16 cellular contexts compared by ENCODE assay signal in the genomic region with DNA sequence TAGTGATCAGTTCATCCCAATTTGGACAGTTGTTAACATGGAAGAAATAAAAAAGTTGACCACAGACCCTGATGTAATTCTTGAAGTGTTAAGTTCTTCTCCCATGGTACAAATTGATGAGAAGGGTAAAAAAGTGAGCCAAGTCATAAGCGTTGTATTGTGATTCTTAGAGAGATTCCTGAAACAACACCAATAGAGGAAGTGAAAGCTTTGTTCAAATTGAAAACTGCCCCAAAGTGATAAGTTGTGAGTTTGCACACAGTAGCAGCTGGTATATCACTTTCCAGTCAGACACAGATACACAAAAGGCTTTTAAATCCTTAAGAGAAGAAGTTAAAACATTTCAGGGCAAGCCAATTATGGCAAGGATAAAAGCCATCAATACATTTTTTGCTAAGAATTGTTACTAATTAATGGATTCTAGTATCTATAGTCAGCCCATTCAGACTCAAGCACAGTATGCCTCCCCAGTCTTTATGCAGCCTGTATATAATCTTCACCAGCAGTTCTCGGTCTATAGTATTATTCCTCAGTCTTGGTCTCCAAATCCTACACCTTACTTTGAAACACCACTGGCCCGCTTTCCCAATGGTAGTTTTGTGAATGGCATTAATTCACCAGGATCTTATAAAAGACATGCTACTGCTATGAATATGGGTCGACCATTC. TPM values are rescaled to one million over a fixed set of nuclear protein-coding genes. Genes with fewer than 3 reads are reported as not detected.
DNase-seq lines count a peak whose midpoint lies in the region; ATAC-seq and TF ChIP-seq lines count a peak whose summit lies in the region.
"Had no signal": no experiment of that assay in that cellular context is flagged by ENCODE, and none has a peak within 500 bp of the region (broad histone marks: within the 10 kb centered on the region; RNA-seq: fewer than 3 reads in every experiment).

No MANE protein-coding gene starts in this region.

- TF ChIP-seq CTCF in SK-N-SH (IDR thresholded peaks at IDR 0.05) (no peak), body of pancreas (IDR thresholded peaks at IDR 0.05) (no peak)

- POLR2A ChIA-PET in SK-N-SH (lab: Yijun Ruan, JAX), result no interaction called here

- WGBS in SK-N-SH (ENCODE audit: low lambda C conversion rate), result 94% methylated on average over 4 of the region's 4 CpGs
- WGBS in body of pancreas, 2 donors, result 90 to 92% methylated on average over 4 of the region's 4 CpGs

- H3K4me3 Mint-ChIP-seq in stimulated activated naive B cell treated with anti-CD40 and anti-IgM and Interleukin-4, amounts not matched to agents 10 μg/mL and 1 μg/mL and 100 μg/mL, for 72 hours, result no peak overlapping the region
- H3K4me3 Mint-ChIP-seq: activated CD4-positive, alpha-beta T cell treated with anti-CD3 and anti-CD28 coated beads, Interleukin-2, amount 10 ng/mL, durations not matched to agents 7 days and 5 days; activated naive CD8-positive, alpha-beta T cell had no signal

- no peaks in the 10 kb centered on the region for H3K36me3 ChIP-seq in SK-N-SH (replicated peaks in 1 of 2; ENCODE audit: control insufficient read depth in 1 of 2, insufficient read depth in 2 of 2, low read length in 1 of 2)
- H3K36me3 ChIP-seq in body of pancreas (replicated peaks in 1 of 2; ENCODE audit: insufficient read depth in 1 of 2, low read depth in 2 of 2), result no peaks in the 10 kb centered on the region

- H3K27ac ChIP-seq in SK-N-SH (ENCODE audit: low read depth in 2 of 2, low read length in 1 of 2) (no peak overlapping the region), body of pancreas (no peak overlapping the region)
- H3K27ac ChIP-seq: foreskin keratinocyte, parathyroid adenoma had no signal

- H3K9me3 ChIP-seq in SK-N-SH (no peaks in the 10 kb centered on the region), body of pancreas (no peaks in the 10 kb centered on the region)

- intact Hi-C loops in body of pancreas (cut with DNase I), result no loop called here

- H3K4me1 ChIP-seq in SK-N-SH (ENCODE audit: control insufficient read depth in 1 of 2, insufficient read depth in 2 of 2, low read depth in 1 of 2, low read length in 1 of 2) (0 out of 4 replicates have a peak, but pooled peaks cover 0 to 6% of the 10 kb centered on the region in 2 experiments), body of pancreas (no peaks in the 10 kb centered on the region)
- H3K4me1 ChIP-seq: parathyroid adenoma had no signal

- H3K4me3 ChIP-seq in SK-N-SH (ENCODE audit: low read depth in 2 of 2, low read length in 1 of 2), result no peak overlapping the region
- no peak overlapping the region for H3K4me3 ChIP-seq in body of pancreas

- no peak overlapping the region for H3K27ac Mint-ChIP-seq in stimulated activated naive B cell treated with anti-CD40 and anti-IgM and Interleukin-4, amounts not matched to agents 10 μg/mL and 1 μg/mL and 100 μg/mL, for 72 hours
- H3K27ac Mint-ChIP-seq: activated CD4-positive, alpha-beta T cell treated with anti-CD3 and anti-CD28 coated beads, Interleukin-2, amount 10 ng/mL, durations not matched to agents 7 days and 5 days; activated naive CD8-positive, alpha-beta T cell had no signal

- CTCF ChIA-PET in SK-N-SH (lab: Yijun Ruan, JAX), result interaction anchor here (1.2 kb wide), 1 partner anchor 14 kb away, joined by 3 read pairs; no protein-coding TSS in a partner anchor

- H3K79me2 ChIP-seq in SK-N-SH (ENCODE audit: insufficient read depth), result no peaks in the 10 kb centered on the region
- H3K79me2 ChIP-seq: parathyroid adenoma had no signal

- H3K27me3 Mint-ChIP-seq in stimulated activated naive B cell treated with anti-CD40 and anti-IgM and Interleukin-4, amounts not matched to agents 10 μg/mL and 1 μg/mL and 100 μg/mL, for 72 hours, result no peaks in the 10 kb centered on the region
- H3K27me3 Mint-ChIP-seq: activated CD4-positive, alpha-beta T cell treated with anti-CD3 and anti-CD28 coated beads, Interleukin-2, amount 10 ng/mL, durations not matched to agents 7 days and 5 days; activated naive CD8-positive, alpha-beta T cell had no signal

- peaks cover 0 to 6% of the 10 kb centered on the region in 2 donors for H3K36me3 Mint-ChIP-seq in stimulated activated naive B cell treated with anti-CD40 and anti-IgM and Interleukin-4, amounts not matched to agents 10 μg/mL and 1 μg/mL and 100 μg/mL, for 72 hours

- TF ChIP-seq EP300 in SK-N-SH (IDR thresholded peaks at IDR 0.05; ENCODE audit: borderline replicate concordance in 1 of 2, low read depth in 1 of 2, low read length in 1 of 2), result no peak

- H3K27me3 ChIP-seq in SK-N-SH (ENCODE audit: insufficient read depth), result no peaks in the 10 kb centered on the region
- H3K27me3 ChIP-seq in body of pancreas, result no peaks in the 10 kb centered on the region
- H3K27me3 ChIP-seq: foreskin keratinocyte had no signal

- ATAC-seq in GM21825 (IDR thresholded peaks at IDR 0.05; ENCODE audit: unreplicated experiment) (peak; percentile 98), HG03175 (IDR thresholded peaks at IDR 0.05; ENCODE audit: unreplicated experiment) (peak; percentile 99), body of pancreas (no peak)
- ATAC-seq in stimulated activated naive B cell treated with anti-CD40 and anti-IgM and Interleukin-4, amounts not matched to agents 10 μg/mL and 1 μg/mL and 100 μg/mL, for 72 hours (replicated peaks), result peak; percentile 72 to 74
- ATAC-seq: foreskin keratinocyte, left lobe of liver had no signal

- peak; percentile 2 for DNase-seq in SIG-M5 treated with dmso at 0.1 percent for 504 hours (lab: John Stamatoyannopoulos, UW; ENCODE audit: unreplicated experiment)
- no peak for DNase-seq in SIG-M5 (lab: John Stamatoyannopoulos, UW)
- DNase-seq in stimulated activated naive B cell treated with anti-CD40 and anti-IgM and Interleukin-4, amounts not matched to agents 10 μg/mL and 1 μg/mL and 100 μg/mL, for 72 hours, result no peak
- no peak for DNase-seq in SK-N-SH
- DNase-seq in body of pancreas, result no peak
- DNase-seq in midbrain (lab: John Stamatoyannopoulos, UW), result no peak
- DNase-seq: activated CD4-positive, alpha-beta T cell treated with anti-CD3 and anti-CD28 coated beads, Interleukin-2, amount 10 ng/mL, durations not matched to agents 7 days and 5 days; DMS153; foreskin keratinocyte; NCI-H446; stimulated activated CD4-positive, alpha-beta T cell treated with anti-CD3 and anti-CD28 coated beads, Interleukin-4, amount 100 ng/mL, for 1 hour had no signal

- H3K9me3 Mint-ChIP-seq in stimulated activated naive B cell treated with anti-CD40 and anti-IgM and Interleukin-4, amounts not matched to agents 10 μg/mL and 1 μg/mL and 100 μg/mL, for 72 hours, result no peaks in the 10 kb centered on the region

- H3K4me2 ChIP-seq in SK-N-SH, result no peak overlapping the region

- H3K9me2 ChIP-seq in SK-N-SH, result no peaks in the 10 kb centered on the region

- H3K9ac ChIP-seq in SK-N-SH, result no peak overlapping the region
- H3K9ac ChIP-seq: parathyroid adenoma had no signal

- TF ChIP-seq POLR2A in body of pancreas (IDR thresholded peaks at IDR 0.05), result no peak

- no peak for TF ChIP-seq RAD21 in SK-N-SH (IDR thresholded peaks at IDR 0.05; ENCODE audit: low read length)

- H2AFZ ChIP-seq in SK-N-SH (ENCODE audit: low read depth), result no peak overlapping the region
- H2AFZ ChIP-seq: parathyroid adenoma had no signal

- H4K20me1 ChIP-seq in SK-N-SH (ENCODE audit: insufficient read depth), result no peaks in the 10 kb centered on the region

- H3F3A ChIP-seq in SK-N-SH (replicated peaks; ENCODE audit: insufficient read depth), result peaks cover 5% of the 10 kb centered on the region

- H3K4me1 Mint-ChIP-seq in stimulated activated naive B cell treated with anti-CD40 and anti-IgM and Interleukin-4, amounts not matched to agents 10 μg/mL and 1 μg/mL and 100 μg/mL, for 72 hours, result peaks cover 8 to 18% of the 10 kb centered on the region in 2 donors
- H3K4me1 Mint-ChIP-seq: activated CD4-positive, alpha-beta T cell treated with anti-CD3 and anti-CD28 coated beads, Interleukin-2, amount 10 ng/mL, durations not matched to agents 7 days and 5 days had no signal

TF ChIP-seq in SK-N-SH, 30 proteins besides CTCF, POLR2A, EP300 and RAD21 (continues in another document):
- TF ChIP-seq RCOR1 (IDR thresholded peaks at IDR 0.05; ENCODE audit: low read length), result no peak
- no peak for TF ChIP-seq YY1 (IDR thresholded peaks at IDR 0.05; ENCODE audit: low read depth)
- TF ChIP-seq TAF1 (IDR thresholded peaks at IDR 0.05; ENCODE audit: borderline replicate concordance, low read depth, low read length), result no peak
- no peak for TF ChIP-seq FOSL2 (IDR thresholded peaks at IDR 0.05; ENCODE audit: borderline replicate concordance, low read depth)
- no peak for TF ChIP-seq NRF1 (IDR thresholded peaks at IDR 0.05; ENCODE audit: low read depth, low read length)
- TF ChIP-seq, protein P1, sequence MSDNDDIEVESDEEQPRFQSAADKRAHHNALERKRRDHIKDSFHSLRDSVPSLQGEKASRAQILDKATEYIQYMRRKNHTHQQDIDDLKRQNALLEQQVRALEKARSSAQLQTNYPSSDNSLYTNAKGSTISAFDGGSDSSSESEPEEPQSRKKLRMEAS (IDR thresholded peaks at IDR 0.05; ENCODE audit: low read depth), result no peak
- no peak for TF ChIP-seq MXI1 (IDR thresholded peaks at IDR 0.05; ENCODE audit: low read depth, low read length)
- no peak for TF ChIP-seq JUND (IDR thresholded peaks at IDR 0.05)
- no peak for TF ChIP-seq TEAD4 (IDR thresholded peaks at IDR 0.05; ENCODE audit: borderline replicate concordance, insufficient read depth)
- no peak for TF ChIP-seq FOXJ3 (CRISPR knock-in tag; IDR thresholded peaks at IDR 0.05)
- TF ChIP-seq, protein P2, sequence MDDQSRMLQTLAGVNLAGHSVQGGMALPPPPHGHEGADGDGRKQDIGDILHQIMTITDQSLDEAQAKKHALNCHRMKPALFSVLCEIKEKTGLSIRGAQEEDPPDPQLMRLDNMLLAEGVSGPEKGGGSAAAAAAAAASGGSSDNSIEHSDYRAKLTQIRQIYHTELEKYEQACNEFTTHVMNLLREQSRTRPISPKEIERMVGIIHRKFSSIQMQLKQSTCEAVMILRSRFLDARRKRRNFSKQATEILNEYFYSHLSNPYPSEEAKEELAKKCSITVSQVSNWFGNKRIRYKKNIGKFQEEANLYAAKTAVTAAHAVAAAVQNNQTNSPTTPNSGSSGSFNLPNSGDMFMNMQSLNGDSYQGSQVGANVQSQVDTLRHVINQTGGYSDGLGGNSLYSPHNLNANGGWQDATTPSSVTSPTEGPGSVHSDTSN (IDR thresholded peaks at IDR 0.05), result no peak
- TF ChIP-seq EZH2phosphoT487 (IDR thresholded peaks at IDR 0.05; ENCODE audit: borderline replicate concordance, low read depth), result no peak
- TF ChIP-seq TCF12 (IDR thresholded peaks at IDR 0.05), result no peak
- TF ChIP-seq SIN3A (IDR thresholded peaks at IDR 0.05; ENCODE audit: borderline replicate concordance, low read depth, low read length), result no peak

RNA-seq across cellular contexts. Expression of a gene that starts 38.2 kb away (rescaled TPM):
- polyA plus RNA-seq in SK-N-SH (2012; rRNA removed), result 12.7 and 20.2 TPM in 2 replicates
- polyA plus RNA-seq in SK-N-SH (2012; cell fraction: cytosol; rRNA removed), result 9.1 and 11.4 TPM in 2 replicates
- 18.0 and 28.8 TPM in 2 replicates for polyA plus RNA-seq in SK-N-SH (2012; cell fraction: nucleus; rRNA removed)
- 10 to 100 TPM in 1 of 2 donors, 1 to 10 TPM in 1; 6.2 to 14.5 TPM for total RNA-seq in body of pancreas
